Comparison of ENCODE assay signal across 1 cellular context in genomic region chr5:106303911-106304310, GRCh38.
TF ChIP-seq lines count a peak whose summit lies in the region.

No MANE protein-coding gene starts in this region.

TF ChIP-seq in H1, 55 proteins besides CTCF, POLR2A, EP300 and RAD21 (continued from another document):
- TF ChIP-seq GTF2F1 (IDR thresholded peaks at IDR 0.05; ENCODE audit: borderline replicate concordance, low read depth, low read length) = no peak
- no peak for TF ChIP-seq YY1 (IDR thresholded peaks at IDR 0.05; ENCODE audit: low read depth, low read length)
- TF ChIP-seq KDM4A (IDR thresholded peaks at IDR 0.05; ENCODE audit: low read depth, low read length, severe bottlenecking) = no peak
- TF ChIP-seq NANOG (IDR thresholded peaks at IDR 0.05; ENCODE audit: insufficient read depth, low read depth, low read length, poor library complexity, severe bottlenecking) = no peak
